Comparison of ENCODE assay signal across 8 cellular contexts in the genomic region with DNA sequence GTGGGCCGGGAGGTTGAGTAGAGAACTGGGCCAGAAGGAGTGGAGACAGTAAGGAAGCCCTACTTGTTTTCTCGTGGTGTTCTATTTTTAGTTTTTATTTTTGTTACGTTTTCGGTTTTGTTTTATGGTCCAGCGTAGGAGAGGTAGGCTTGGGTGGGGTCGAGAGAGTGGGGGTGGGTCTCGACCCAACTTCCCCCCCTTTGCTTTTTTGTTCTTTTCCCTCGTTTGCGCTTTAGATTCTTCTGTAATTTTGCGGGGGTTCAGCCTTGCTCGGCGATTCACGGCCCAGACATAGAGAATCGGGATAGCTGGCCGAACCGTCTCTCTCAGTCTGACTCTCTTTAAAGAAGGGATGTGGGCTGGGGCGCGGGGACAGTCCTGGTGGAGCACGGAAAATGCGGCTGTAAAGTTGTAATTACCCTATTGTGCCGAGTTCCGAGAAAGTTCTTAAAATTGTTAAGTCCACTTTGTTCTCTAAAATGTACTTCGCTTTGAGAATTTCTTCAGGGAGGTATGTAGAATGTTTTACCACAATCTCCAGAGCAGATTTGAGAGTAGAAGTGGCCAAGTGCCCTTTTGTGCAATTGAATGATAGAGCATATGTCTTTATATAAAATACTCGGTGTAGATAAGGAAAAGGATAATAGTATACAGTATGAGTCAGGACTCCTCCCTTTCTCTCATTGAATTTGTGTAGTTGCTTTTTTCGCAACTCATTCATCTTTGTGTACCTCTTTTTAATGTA. TPM values are rescaled to one million over a fixed set of nuclear protein-coding genes. Genes with fewer than 3 reads are reported as not detected.
DNase-seq lines count a peak whose midpoint lies in the region; ATAC-seq and TF ChIP-seq lines count a peak whose summit lies in the region.

No MANE protein-coding gene starts in this region.

- CTCF ChIA-PET in activated CD8-positive, alpha-beta T cell treated with anti-CD3 and anti-CD28 coated beads, Interleukin-2, amount 10 ng/mL, durations not matched to agents 7 days and 5 days (lab: Charles Lee), result interaction anchor here (0.7 to 9.5 kb wide), 11 partner anchors 22 to 447 kb away, joined by 3 to 87 read pairs (median 4); a partner anchor contains a TSS

- peak overlapping the region; percentile 97 for H3K27ac Mint-ChIP-seq in activated CD8-positive, alpha-beta T cell treated with anti-CD3 and anti-CD28 coated beads, Interleukin-2, amount 10 ng/mL, durations not matched to agents 7 days and 5 days
- peak overlapping the region; percentile 99 for H3K27ac Mint-ChIP-seq in endothelial cell (ENCODE audit: unreplicated experiment)
- H3K27ac Mint-ChIP-seq in stimulated activated naive B cell treated with anti-CD40 and anti-IgM and Interleukin-4, amounts not matched to agents 10 μg/mL and 1 μg/mL and 100 μg/mL, for 72 hours, result peak overlapping the region; percentile 95

- H3K4me3 ChIP-seq in HAP-1, result peak overlapping the region; percentile 77
- H3K4me3 ChIP-seq in mononuclear cell (ENCODE audit: low read length), result peak overlapping the region; percentile 80

- H3K27me3 ChIP-seq in HAP-1 (ENCODE audit: low read depth), result no peaks in the 10 kb centered on the region
- no peaks in the 10 kb centered on the region for H3K27me3 ChIP-seq in mononuclear cell (ENCODE audit: insufficient read depth, low read length)

- peaks cover 2% of the 10 kb centered on the region for H3K27me3 Mint-ChIP-seq in activated CD8-positive, alpha-beta T cell treated with anti-CD3 and anti-CD28 coated beads, Interleukin-2, amount 10 ng/mL, durations not matched to agents 7 days and 5 days (ENCODE audit: low read depth)
- H3K27me3 Mint-ChIP-seq in endothelial cell (ENCODE audit: unreplicated experiment), result peaks cover 11% of the 10 kb centered on the region
- no peaks in the 10 kb centered on the region for H3K27me3 Mint-ChIP-seq in stimulated activated naive B cell treated with anti-CD40 and anti-IgM and Interleukin-4, amounts not matched to agents 10 μg/mL and 1 μg/mL and 100 μg/mL, for 72 hours

- peaks cover 28% of the 10 kb centered on the region for H3K36me3 Mint-ChIP-seq in activated CD8-positive, alpha-beta T cell treated with anti-CD3 and anti-CD28 coated beads, Interleukin-2, amount 10 ng/mL, durations not matched to agents 7 days and 5 days (ENCODE audit: low read depth)
- peaks cover 5% of the 10 kb centered on the region for H3K36me3 Mint-ChIP-seq in endothelial cell (ENCODE audit: low read depth, unreplicated experiment)
- peaks cover 2 to 15% of the 10 kb centered on the region in 2 donors for H3K36me3 Mint-ChIP-seq in stimulated activated naive B cell treated with anti-CD40 and anti-IgM and Interleukin-4, amounts not matched to agents 10 μg/mL and 1 μg/mL and 100 μg/mL, for 72 hours

- in situ Hi-C loops in HAP-1 (cut with MboI; ENCODE audit: low sequenced_read_pairs), result no loop called here

- H3K4me3 Mint-ChIP-seq in activated CD8-positive, alpha-beta T cell treated with anti-CD3 and anti-CD28 coated beads, Interleukin-2, amount 10 ng/mL, durations not matched to agents 7 days and 5 days, result peak overlapping the region; percentile 94
- H3K4me3 Mint-ChIP-seq in endothelial cell (ENCODE audit: unreplicated experiment), result peak overlapping the region; percentile 99
- H3K4me3 Mint-ChIP-seq in stimulated activated naive B cell treated with anti-CD40 and anti-IgM and Interleukin-4, amounts not matched to agents 10 μg/mL and 1 μg/mL and 100 μg/mL, for 72 hours, result peak overlapping the region; percentile 87 to 89

- POLR2A ChIA-PET in activated CD8-positive, alpha-beta T cell treated with anti-CD3 and anti-CD28 coated beads, Interleukin-2, amount 10 ng/mL, durations not matched to agents 7 days and 5 days (lab: Charles Lee), result interaction anchor here (0.6 to 4.6 kb wide), 17 partner anchors 8 to 260 kb away, joined by 3 to 146 read pairs (median 5); a partner anchor contains a TSS

- H3K4me1 Mint-ChIP-seq in activated CD8-positive, alpha-beta T cell treated with anti-CD3 and anti-CD28 coated beads, Interleukin-2, amount 10 ng/mL, durations not matched to agents 7 days and 5 days (ENCODE audit: low read depth), result peaks cover 43% of the 10 kb centered on the region
- H3K4me1 Mint-ChIP-seq in endothelial cell (ENCODE audit: unreplicated experiment), result peaks cover 38% of the 10 kb centered on the region
- peaks cover 12 to 37% of the 10 kb centered on the region in 2 donors for H3K4me1 Mint-ChIP-seq in stimulated activated naive B cell treated with anti-CD40 and anti-IgM and Interleukin-4, amounts not matched to agents 10 μg/mL and 1 μg/mL and 100 μg/mL, for 72 hours

- peaks cover 10% of the 10 kb centered on the region; the same call in 1 of the 2 replicates for H3K4me1 ChIP-seq in HAP-1
- H3K4me1 ChIP-seq in mononuclear cell (ENCODE audit: insufficient read depth, low read length), result peaks cover 12% of the 10 kb centered on the region

- ATAC-seq in activated CD8-positive, alpha-beta T cell treated with anti-CD3 and anti-CD28 coated beads, Interleukin-2, amount 10 ng/mL, durations not matched to agents 7 days and 5 days, result peak; percentile 36
- peak; percentile 35 to 36 for ATAC-seq in stimulated activated naive B cell treated with anti-CD40 and anti-IgM and Interleukin-4, amounts not matched to agents 10 μg/mL and 1 μg/mL and 100 μg/mL, for 72 hours (replicated peaks)

- peaks cover 2% of the 10 kb centered on the region; the same call in 1 of the 2 replicates for H3K36me3 ChIP-seq in HAP-1 (replicated peaks)

- DNase-seq in GM10266 (ENCODE audit: extremely low spot score), result peak; percentile 44
- DNase-seq in HAP-1 (ENCODE audit: low spot score in 2 of 2), result peak; percentile 15 to 46
- DNase-seq in MV-4-11 (lab: John Stamatoyannopoulos, UW), result peak; percentile 18
- peak; percentile 49 for DNase-seq in activated CD8-positive, alpha-beta T cell treated with anti-CD3 and anti-CD28 coated beads, Interleukin-2, amount 10 ng/mL, durations not matched to agents 7 days and 5 days
- peak; percentile 27 for DNase-seq in endothelial cell (ENCODE audit: low spot score)
- DNase-seq in stimulated activated naive B cell treated with anti-CD40 and anti-IgM and Interleukin-4, amounts not matched to agents 10 μg/mL and 1 μg/mL and 100 μg/mL, for 72 hours, result peak; percentile 14
- no peak for DNase-seq in NCI-H524 treated with DMSO at 0.1 percent for 48 hours (lab: John Stamatoyannopoulos, UW)

- no peaks in the 10 kb centered on the region for H3K9me3 ChIP-seq in HAP-1
- no peaks in the 10 kb centered on the region for H3K9me3 ChIP-seq in mononuclear cell (ENCODE audit: low read depth, low read length)

- no peak for TF ChIP-seq CTCF in GM10266 (IDR thresholded peaks at IDR 0.05; ENCODE audit: control insufficient read depth, insufficient read depth, low read depth, missing control alignments)
- TF ChIP-seq CTCF in endothelial cell (IDR thresholded peaks at IDR 0.05; ENCODE audit: unreplicated experiment), result no peak

- no peaks in the 10 kb centered on the region for H3K9me3 Mint-ChIP-seq in activated CD8-positive, alpha-beta T cell treated with anti-CD3 and anti-CD28 coated beads, Interleukin-2, amount 10 ng/mL, durations not matched to agents 7 days and 5 days (ENCODE audit: insufficient read depth)
- no peaks in the 10 kb centered on the region for H3K9me3 Mint-ChIP-seq in endothelial cell (ENCODE audit: unreplicated experiment)
- H3K9me3 Mint-ChIP-seq in stimulated activated naive B cell treated with anti-CD40 and anti-IgM and Interleukin-4, amounts not matched to agents 10 μg/mL and 1 μg/mL and 100 μg/mL, for 72 hours, result no peaks in the 10 kb centered on the region

RNA-seq across cellular contexts. Expression of a gene that starts 0.8 kb away (rescaled TPM):
- total RNA-seq in activated CD8-positive, alpha-beta T cell treated with anti-CD3 and anti-CD28 coated beads, Interleukin-2, amount 10 ng/mL, durations not matched to agents 7 days and 5 days, result 10 to 100 TPM; 94.7 to 96.8 TPM
- 106 TPM for total RNA-seq in endothelial cell (ENCODE audit: unreplicated experiment)
- 129 TPM for total RNA-seq in mononuclear cell
